In genomic region chr6:163180874-163181541, GRCh38 we compare ENCODE assay signal across 1 cellular context.
TF ChIP-seq lines count a peak whose summit lies in the region.

No MANE protein-coding gene starts in this region.

TF ChIP-seq in SK-N-SH, 30 proteins besides CTCF, POLR2A, EP300 and RAD21 (continued from another document):
- TF ChIP-seq USF1 (IDR thresholded peaks at IDR 0.05; ENCODE audit: borderline replicate concordance, low read depth): no peak
- TF ChIP-seq POLR2AphosphoS5 (IDR thresholded peaks at IDR 0.05; ENCODE audit: low read depth, low read length): no peak
- no peak for TF ChIP-seq USF2 (IDR thresholded peaks at IDR 0.05; ENCODE audit: borderline replicate concordance, low read depth, low read length)
- no peak for TF ChIP-seq JUND (IDR thresholded peaks at IDR 0.05)
- no peak for TF ChIP-seq RFX5 (IDR thresholded peaks at IDR 0.05; ENCODE audit: low read length)
- TF ChIP-seq, protein P1, sequence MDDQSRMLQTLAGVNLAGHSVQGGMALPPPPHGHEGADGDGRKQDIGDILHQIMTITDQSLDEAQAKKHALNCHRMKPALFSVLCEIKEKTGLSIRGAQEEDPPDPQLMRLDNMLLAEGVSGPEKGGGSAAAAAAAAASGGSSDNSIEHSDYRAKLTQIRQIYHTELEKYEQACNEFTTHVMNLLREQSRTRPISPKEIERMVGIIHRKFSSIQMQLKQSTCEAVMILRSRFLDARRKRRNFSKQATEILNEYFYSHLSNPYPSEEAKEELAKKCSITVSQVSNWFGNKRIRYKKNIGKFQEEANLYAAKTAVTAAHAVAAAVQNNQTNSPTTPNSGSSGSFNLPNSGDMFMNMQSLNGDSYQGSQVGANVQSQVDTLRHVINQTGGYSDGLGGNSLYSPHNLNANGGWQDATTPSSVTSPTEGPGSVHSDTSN (IDR thresholded peaks at IDR 0.05): no peak
- TF ChIP-seq CHD2 (IDR thresholded peaks at IDR 0.05; ENCODE audit: low read length, partially characterized antibody): no peak
- no peak for TF ChIP-seq NFIC (IDR thresholded peaks at IDR 0.05; ENCODE audit: borderline replicate concordance)
- no peak for TF ChIP-seq REST (IDR thresholded peaks at IDR 0.05; ENCODE audit: low read depth, low read length)
- no peak for TF ChIP-seq RXRA (IDR thresholded peaks at IDR 0.05; ENCODE audit: borderline replicate concordance, low read depth)
- no peak for TF ChIP-seq FOXM1 (IDR thresholded peaks at IDR 0.05; ENCODE audit: low read depth)
- no peak for TF ChIP-seq EZH2phosphoT487 (IDR thresholded peaks at IDR 0.05; ENCODE audit: borderline replicate concordance, low read depth)
- TF ChIP-seq GATA2 (CRISPR knock-in tag; IDR thresholded peaks at IDR 0.05): no peak
- no peak for TF ChIP-seq RCOR1 (IDR thresholded peaks at IDR 0.05; ENCODE audit: low read length)
